Comparison of ENCODE assay signal across 8 cellular contexts in genomic region chr17:27457731-27458523, GRCh38. TPM values are rescaled to one million over a fixed set of nuclear protein-coding genes. Genes with fewer than 3 reads are reported as not detected.
A peak's percentile ranks its signal among the peaks of the same experiment; 100 is the strongest.
DNase-seq lines count a peak whose midpoint lies in the region; ATAC-seq and TF ChIP-seq lines count a peak whose summit lies in the region.

No MANE protein-coding gene starts in this region.

- no peaks in the 10 kb centered on the region for H3K36me3 Mint-ChIP-seq in T-helper 2 cell treated with Interferon-gamma antibody and Interleukin-4, amounts not matched to agents 5 μg/mL and 100 μg/mL, for 36 hours (ENCODE audit: low read depth)

- H3K27me3 ChIP-seq in muscle layer of colon (ENCODE audit: control insufficient read depth in 1 of 2, insufficient read depth in 2 of 2, low read length in 2 of 2), result no peaks in the 10 kb centered on the region

- H3K9ac ChIP-seq in muscle layer of colon (ENCODE audit: low read length), result peak overlapping the region; percentile 37

- H3K27ac ChIP-seq in muscle layer of colon (ENCODE audit: low read depth, low read length), result peak overlapping the region; percentile 59

- no peak for DNase-seq in T-helper 2 cell treated with Interferon-gamma antibody and Interleukin-4, amounts not matched to agents 5 μg/mL and 100 μg/mL, for 36 hours (ENCODE audit: low spot score)
- DNase-seq in T-helper 2 cell (no peak), NCI-H1694 (lab: John Stamatoyannopoulos, UW) (peak; percentile 74), cardiac fibroblast (ENCODE audit: low read depth in 2 of 2) (peak; percentile 36 to 56), mesenteric fat pad (ENCODE audit: low spot score) (no peak), cerebellar nuclear complex (lab: John Stamatoyannopoulos, UW) (no peak)

- H3K36me3 ChIP-seq in muscle layer of colon (ENCODE audit: insufficient read depth, low read length), result no peaks in the 10 kb centered on the region

- no peak for TF ChIP-seq CTCF in cardiac fibroblast (IDR thresholded peaks at IDR 0.05; ENCODE audit: low read depth, low read length)

- no peak for ATAC-seq in HG03378 (IDR thresholded peaks at IDR 0.05; ENCODE audit: unreplicated experiment)

- peaks cover 41% of the 10 kb centered on the region for H3K4me1 ChIP-seq in muscle layer of colon (ENCODE audit: insufficient read depth, low read length)

- no peaks in the 10 kb centered on the region for H3K9me3 ChIP-seq in muscle layer of colon (ENCODE audit: low read length)

- no peaks in the 10 kb centered on the region for H3K27me3 Mint-ChIP-seq in T-helper 2 cell treated with Interferon-gamma antibody and Interleukin-4, amounts not matched to agents 5 μg/mL and 100 μg/mL, for 36 hours (ENCODE audit: low read depth)

- peak overlapping the region; percentile 86 for H3K4me3 Mint-ChIP-seq in T-helper 2 cell treated with Interferon-gamma antibody and Interleukin-4, amounts not matched to agents 5 μg/mL and 100 μg/mL, for 36 hours

- H3K9me3 Mint-ChIP-seq in T-helper 2 cell treated with Interferon-gamma antibody and Interleukin-4, amounts not matched to agents 5 μg/mL and 100 μg/mL, for 36 hours, result no peaks in the 10 kb centered on the region

- H3K4me3 ChIP-seq in cardiac fibroblast (replicated peaks in 1 of 2; ENCODE audit: low read depth in 2 of 2, low read length in 2 of 2) (peak overlapping the region; percentile 80 to 84), muscle layer of colon (ENCODE audit: low read depth in 1 of 2, low read length in 2 of 2) (peak overlapping the region; percentile 79 to 86)

- H3K27ac Mint-ChIP-seq in T-helper 2 cell treated with Interferon-gamma antibody and Interleukin-4, amounts not matched to agents 5 μg/mL and 100 μg/mL, for 36 hours, result peak overlapping the region; percentile 78

- peaks cover 40% of the 10 kb centered on the region for H3K4me1 Mint-ChIP-seq in T-helper 2 cell treated with Interferon-gamma antibody and Interleukin-4, amounts not matched to agents 5 μg/mL and 100 μg/mL, for 36 hours (ENCODE audit: low read depth)

RNA-seq across cellular contexts. Expression of gene KSR1, which starts 1.7 kb away (rescaled TPM):
- total RNA-seq in mesenteric fat pad, result 38.9 TPM

Comparison
In these comparisons a context has a peak if more than half of its experiments do, and no peak if none do; other contexts are left out.
1. DNase-seq: peak in NCI-H1694 (single experiment) and cardiac fibroblast (2 of 2); none in T-helper 2 cell treated with Interferon-gamma antibody and Interleukin-4, amounts not matched to agents 5 μg/mL and 100 μg/mL, for 36 hours (single experiment), T-helper 2 cell (0 of 5), mesenteric fat pad (single experiment) and cerebellar nuclear complex (0 of 2).